In the genomic region with DNA sequence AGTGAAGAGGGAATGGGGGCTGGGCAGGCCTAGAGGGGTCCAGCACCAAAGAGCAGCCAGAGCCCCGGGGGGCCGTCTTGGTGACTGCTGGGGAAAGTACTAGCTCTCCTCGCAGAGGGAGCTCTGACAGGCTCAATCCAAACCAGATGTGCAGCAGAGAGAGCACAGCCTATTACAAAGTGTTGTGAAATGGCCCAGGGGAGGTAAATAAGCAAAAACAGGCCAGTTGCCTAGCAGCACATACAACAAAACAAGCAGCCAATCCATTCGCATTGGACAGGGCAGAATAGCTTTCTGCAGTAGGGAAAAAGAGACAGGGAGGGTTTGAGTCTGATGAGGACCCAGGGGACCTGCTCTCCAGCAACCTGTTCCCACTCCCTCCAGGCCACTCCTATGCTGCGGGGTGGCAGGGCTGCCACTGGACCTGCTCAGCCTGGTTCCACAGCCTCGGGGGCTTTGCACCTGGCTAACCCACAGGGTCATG, we compare ENCODE assay signal across 8 cellular contexts.
A peak's percentile ranks its signal among the peaks of the same experiment; 100 is the strongest.
DNase-seq lines count a peak whose midpoint lies in the region; ATAC-seq and TF ChIP-seq lines count a peak whose summit lies in the region.

No MANE protein-coding gene starts in this region.

- ATAC-seq in HG02852 (IDR thresholded peaks at IDR 0.05; ENCODE audit: unreplicated experiment) (no peak), GM18498 (IDR thresholded peaks at IDR 0.05; ENCODE audit: unreplicated experiment) (no peak)

- TF ChIP-seq CTCF in GM12865 (IDR thresholded peaks at IDR 0.05; ENCODE audit: insufficient read depth, low read depth, low read length, missing control alignments) (no peak), RWPE1 (conservative IDR thresholded peaks at IDR 0.05; ENCODE audit: low read depth) (no peak), foreskin fibroblast (IDR thresholded peaks at IDR 0.05; ENCODE audit: low read depth, low read length) (peak; percentile 2)

- peak; percentile 18 for DNase-seq in GM12865 (ENCODE audit: low read depth)
- DNase-seq in RWPE1 (ENCODE audit: low spot score) = peak; percentile 64
- peak; percentile 95 to 98 for DNase-seq in foreskin fibroblast
- DNase-seq in renal cortical epithelial cell (ENCODE audit: low read depth) = peak; percentile 95
- no peak for DNase-seq in stimulated activated naive CD4-positive, alpha-beta T cell (lab: John Stamatoyannopoulos, UW)
- DNase-seq in stimulated activated CD4-positive, alpha-beta T cell treated with anti-CD3 and anti-CD28 coated beads, Interleukin-12 subunit alpha, Interleukin-12 subunit beta, amount 100 ng/mL, for 4 hours = no peak

- CTCF ChIA-PET in RWPE1 (lab: Yijun Ruan, JAX) = interaction anchor here (0.6 kb wide), 1 partner anchor 42 kb away, joined by 3 read pairs; no protein-coding TSS in a partner anchor

- POLR2A ChIA-PET in RWPE1 (lab: Yijun Ruan, JAX; ENCODE audit: low non-redundant PET) = no interaction called here

- peak overlapping the region; percentile 76 for H3K27ac ChIP-seq in RWPE1

- H3K4me3 ChIP-seq in GM12865 (ENCODE audit: low read depth, low read length) (no peak overlapping the region), foreskin fibroblast (ENCODE audit: low read depth in 1 of 2, low read length in 2 of 2) (no peak overlapping the region)

Comparison
In these comparisons a context has a peak if more than half of its experiments do, and no peak if none do; other contexts are left out.
1. DNase-seq: peak in GM12865 (single experiment), RWPE1 (single experiment), foreskin fibroblast (2 of 2) and renal cortical epithelial cell (single experiment); none in stimulated activated naive CD4-positive, alpha-beta T cell (0 of 6) and stimulated activated CD4-positive, alpha-beta T cell treated with anti-CD3 and anti-CD28 coated beads, Interleukin-12 subunit alpha, Interleukin-12 subunit beta, amount 100 ng/mL, for 4 hours (single experiment).